Comparison of ENCODE assay signal across 1 cellular context in genomic region chrY:12661974-12662670, GRCh38.
TF ChIP-seq lines count a peak whose summit lies in the region.

No MANE protein-coding gene starts in this region.

TF ChIP-seq in A549, 52 proteins besides CTCF, POLR2A, EP300 and RAD21 (continued from another document):
- TF ChIP-seq BCL3 (IDR thresholded peaks at IDR 0.05) = no peak
- no peak for TF ChIP-seq JUN (IDR thresholded peaks at IDR 0.05)
- TF ChIP-seq GATA3 (IDR thresholded peaks at IDR 0.05; ENCODE audit: borderline replicate concordance) = no peak
- TF ChIP-seq RARB (CRISPR knock-in tag; IDR thresholded peaks at IDR 0.05) = no peak
- no peak for TF ChIP-seq EHMT2 (IDR thresholded peaks at IDR 0.05; ENCODE audit: low read depth)
- TF ChIP-seq FOSB (CRISPR knock-in tag; IDR thresholded peaks at IDR 0.05) = no peak
- no peak for TF ChIP-seq HOXB5 (CRISPR knock-in tag; IDR thresholded peaks at IDR 0.05)
- TF ChIP-seq FOXS1 (CRISPR knock-in tag; IDR thresholded peaks at IDR 0.05) = no peak
- TF ChIP-seq E2F6 (IDR thresholded peaks at IDR 0.05; ENCODE audit: borderline replicate concordance, low read depth) = no peak
- no peak for TF ChIP-seq TFCP2L1 (CRISPR knock-in tag; IDR thresholded peaks at IDR 0.05)
